Comparison of ENCODE assay signal across 24 cellular contexts in genomic region chr6:168062346-168063289, GRCh38. TPM values are rescaled to one million over a fixed set of nuclear protein-coding genes. Genes with fewer than 3 reads are reported as not detected.
"Had no signal": no experiment of that assay in that cellular context is flagged by ENCODE, and none has a peak within 500 bp of the region (broad histone marks: within the 10 kb centered on the region; RNA-seq: fewer than 3 reads in every experiment).

No MANE protein-coding gene starts in this region.

- H3K27me3 ChIP-seq: ascending aorta, body of pancreas, breast epithelium, SJCRH30 had no signal

- H3K9me3 ChIP-seq: ascending aorta, body of pancreas, breast epithelium, SJCRH30 had no signal

- H3K27ac ChIP-seq: ascending aorta, body of pancreas, breast epithelium, KMS-11, SJCRH30, SK-N-MC had no signal

- DNase-seq: activated CD4-positive, alpha-beta T cell treated with anti-CD3 and anti-CD28 coated beads for 36 hours; activated CD4-positive, alpha-beta T cell treated with anti-CD3 and anti-CD28 coated beads, Interleukin-2, amount 10 ng/mL, durations not matched to agents 7 days and 5 days; activated CD4-positive, alpha-beta T cell treated with anti-CD3 and anti-CD28 coated beads, Interleukin-2, amount 50 U/mL, for 48 hours; activated CD8-positive, alpha-beta T cell treated with anti-CD3 and anti-CD28 coated beads, Interleukin-2, amount 10 ng/mL, durations not matched to agents 7 days and 5 days; activated gamma-delta T cell; activated naive CD4-positive, alpha-beta T cell treated with Interleukin-2 at 50 U/mL for 16 hours; activated naive CD8-positive, alpha-beta T cell treated with anti-CD3 and anti-CD28 coated beads, Interleukin-2, amount 10 ng/mL, durations not matched to agents 7 days and 5 days; activated T-cell treated with anti-CD3 and anti-CD28 coated beads, Interleukin-2, amount 50 U/mL, for 24 hours; amygdala; body of pancreas; MM.1S; MV-4-11; NCI-H1694 treated with DMSO at 0.1 percent for 48 hours; OCI-M1; SJCRH30 had no signal

- H3K4me2 ChIP-seq: KMS-11 had no signal

- H3K36me3 ChIP-seq: ascending aorta, breast epithelium, SJCRH30 had no signal

- H3K4me1 ChIP-seq: ascending aorta, breast epithelium, SJCRH30 had no signal

- H3K4me3 ChIP-seq: ascending aorta, body of pancreas, breast epithelium, SJCRH30, SK-N-MC had no signal

- H3K9ac ChIP-seq: KMS-11 had no signal

- ATAC-seq: activated CD4-positive, alpha-beta T cell treated with anti-CD3 and anti-CD28 coated beads for 36 hours; activated CD4-positive, CD25-positive, alpha-beta regulatory T cell treated with anti-CD3 and anti-CD28 coated beads, Interleukin-2, amount 50 U/mL, for 24 hours; activated CD8-positive, alpha-beta T cell treated with anti-CD3 and anti-CD28 coated beads, Interleukin-2, amount 10 ng/mL, durations not matched to agents 7 days and 5 days; body of pancreas; WTC11 had no signal

RNA-seq across cellular contexts. Expression of gene FRMD1, which starts 16.4 kb away (rescaled TPM):
- total RNA-seq: activated CD4-positive, alpha-beta T cell treated with anti-CD3 and anti-CD28 coated beads for 36 hours; activated CD4-positive, alpha-beta T cell treated with anti-CD3 and anti-CD28 coated beads, Interleukin-2, amount 10 ng/mL, durations not matched to agents 7 days and 5 days; activated CD8-positive, alpha-beta T cell treated with anti-CD3 and anti-CD28 coated beads, Interleukin-2, amount 10 ng/mL, durations not matched to agents 7 days and 5 days; activated naive CD8-positive, alpha-beta T cell treated with anti-CD3 and anti-CD28 coated beads, Interleukin-2, amount 10 ng/mL, durations not matched to agents 7 days and 5 days; activated T-helper 2 cell treated with anti-CD3 and anti-CD28 coated beads, Interferon-gamma antibody, Interleukin-2, Interleukin-4, amounts not matched to agents 10 μg/mL and 5 μg/mL and 100 μg/mL, durations not matched to agents 14 hours and 24 hours and 36 hours; ascending aorta; body of pancreas; cardiac septum; LHCN-M2; SJCRH30 had no signal
